Comparison of ENCODE assay signal across 17 cellular contexts in the genomic region with DNA sequence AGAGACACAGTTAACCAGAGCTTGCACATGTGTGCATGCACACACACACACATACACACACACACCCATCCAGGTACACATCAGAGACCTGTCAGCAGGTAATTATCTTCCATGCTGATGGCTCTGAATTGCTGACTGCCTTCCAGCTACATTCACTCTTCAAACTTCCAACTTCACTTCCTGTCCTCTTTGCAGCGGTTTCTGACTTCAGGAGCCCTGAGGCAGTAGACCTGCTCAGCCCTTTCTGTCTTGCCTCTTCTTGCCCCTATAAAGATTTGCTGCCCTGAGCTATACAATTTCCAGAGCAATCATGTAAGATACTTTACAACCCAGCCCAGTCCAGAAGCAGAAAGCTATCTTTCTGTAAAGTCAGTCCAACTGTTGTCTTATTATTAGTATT.
DNase-seq lines count a peak whose midpoint lies in the region; ATAC-seq and TF ChIP-seq lines count a peak whose summit lies in the region.
"Had no signal": no experiment of that assay in that cellular context is flagged by ENCODE, and none has a peak within 500 bp of the region (broad histone marks: within the 10 kb centered on the region; RNA-seq: fewer than 3 reads in every experiment).

No MANE protein-coding gene starts in this region.

- H3K27me3 ChIP-seq in HUES64 (ENCODE audit: insufficient read depth, low read length) (no peaks in the 10 kb centered on the region), H7 (ENCODE audit: control insufficient read depth, insufficient read depth, low read length) (no peaks in the 10 kb centered on the region)
- H3K27me3 ChIP-seq: BLaER1 treated with 17β-estradiol and CSF1 and Interleukin-3, amounts not matched to agents 10 nM and 100 nM had no signal

- no peaks in the 10 kb centered on the region for H3K36me3 Mint-ChIP-seq in Calu3 (ENCODE audit: insufficient read depth, unreplicated experiment)

- WGBS in HUES64 = 73% methylated on average over 1 of the region's 1 CpG

- H3K9me3 ChIP-seq in HUES64 (ENCODE audit: insufficient read depth, low read depth, low read length) (no peaks in the 10 kb centered on the region), mucosa of descending colon (no peaks in the 10 kb centered on the region)
- H3K9me3 ChIP-seq: A549; BLaER1 treated with 17β-estradiol and CSF1 and Interleukin-3, amounts not matched to agents 10 nM and 100 nM had no signal

- H3K4me1 ChIP-seq in HUES64 (ENCODE audit: insufficient read depth, low read length) (peaks cover 42% of the 10 kb centered on the region), mucosa of descending colon (ENCODE audit: low read depth) (peaks cover 45% of the 10 kb centered on the region)
- H3K4me1 ChIP-seq: A549 had no signal

- H3K4me3 ChIP-seq in HUES64 (ENCODE audit: low read length) (no peak overlapping the region), epithelial cell of esophagus (ENCODE audit: low read length) (no peak overlapping the region), mucosa of descending colon (no peak overlapping the region), H7 (ENCODE audit: insufficient read depth, low read depth, low read length) (no peak overlapping the region)
- H3K4me3 ChIP-seq: A549; BLaER1 treated with 17β-estradiol and CSF1 and Interleukin-3, amounts not matched to agents 10 nM and 100 nM had no signal

- intact Hi-C loops in mucosa of descending colon (cut with DNase I, micrococcal nuclease) = no loop called here
- intact Hi-C loops in Calu3 (cut with micrococcal nuclease; ENCODE audit: unreplicated experiment) = no loop called here

- BruUV-seq in Calu3 (replicated peaks; lab: Mats Ljungman, UMichigan) = no TSS peak

- no peak overlapping the region for H3K27ac Mint-ChIP-seq in Calu3 (ENCODE audit: unreplicated experiment)

- no peak for TF ChIP-seq CTCF in epithelial cell of esophagus (IDR thresholded peaks at IDR 0.05; ENCODE audit: insufficient read depth, low read depth, low read length, missing control alignments)
- TF ChIP-seq CTCF in mucosa of descending colon (IDR thresholded peaks at IDR 0.05) = no peak
- no peak for TF ChIP-seq CTCF in Calu3 (IDR thresholded peaks at IDR 0.05; ENCODE audit: unreplicated experiment)

- no peaks in the 10 kb centered on the region for H3K9me3 Mint-ChIP-seq in Calu3 (ENCODE audit: low read depth, unreplicated experiment)

- H3K27me3 Mint-ChIP-seq in Calu3 (ENCODE audit: unreplicated experiment) = no peaks in the 10 kb centered on the region

- peak overlapping the region; percentile 84; the same call in 1 of the 2 replicates for H3K27ac ChIP-seq in HUES64 (ENCODE audit: low read depth, low read length)
- H3K27ac ChIP-seq: A549; BLaER1 treated with 17β-estradiol and CSF1 and Interleukin-3, amounts not matched to agents 10 nM and 100 nM had no signal

- DNase-seq in ELF-1 (ENCODE audit: low read depth, low spot score) (peak; percentile 72), epithelial cell of esophagus (ENCODE audit: low read depth) (peak; percentile 80), mucosa of descending colon (peak in 1 of 3 donors; percentile 50), foreskin melanocyte (no peak), NCI-H1694 treated with DMSO at 0.1 percent for 48 hours (lab: John Stamatoyannopoulos, UW) (no peak), Calu3 (no peak), H7 (no peak)
- DNase-seq: DMS153, NCI-H1092, NCI-H1694, NCI-H2107, NCI-H2227 treated with DMSO at 0.1 percent for 48 hours, NCI-H524, SIG-M5 had no signal

- ATAC-seq in mucosa of descending colon = peak; percentile 33
- ATAC-seq: A549 had no signal

- H3K9ac ChIP-seq in HUES64 (ENCODE audit: low read depth, low read length) = no peak overlapping the region
- H3K9ac ChIP-seq: BLaER1 treated with 17β-estradiol and CSF1 and Interleukin-3, amounts not matched to agents 10 nM and 100 nM had no signal

- H3K4me1 Mint-ChIP-seq in Calu3 (ENCODE audit: low read depth, unreplicated experiment) = peaks cover 14% of the 10 kb centered on the region

- H3K36me3 ChIP-seq in HUES64 (ENCODE audit: insufficient read depth, low read length) (no peaks in the 10 kb centered on the region), mucosa of descending colon (ENCODE audit: low read depth) (no peaks in the 10 kb centered on the region), H7 (replicated peaks; ENCODE audit: control insufficient read depth, insufficient read depth, low read length) (no peaks in the 10 kb centered on the region)
- H3K36me3 ChIP-seq: BLaER1 treated with 17β-estradiol and CSF1 and Interleukin-3, amounts not matched to agents 10 nM and 100 nM had no signal

- no peak overlapping the region for H3K4me3 Mint-ChIP-seq in Calu3 (ENCODE audit: low read depth, unreplicated experiment)

- CTCF ChIA-PET in Calu3 (lab: Charles Lee) = no interaction called here

Comparison
In these comparisons a context has a peak if more than half of its experiments do, and no peak if none do; other contexts are left out.
1. DNase-seq: peak in ELF-1 (single experiment) and epithelial cell of esophagus (single experiment); none in foreskin melanocyte (single experiment), NCI-H1694 treated with DMSO at 0.1 percent for 48 hours (single experiment), Calu3 (single experiment) and H7 (single experiment).